18 cellular contexts compared by ENCODE assay signal in genomic region chr6:106056738-106057390, GRCh38. TPM values are rescaled to one million over a fixed set of nuclear protein-coding genes. Genes with fewer than 3 reads are reported as not detected.
DNase-seq lines count a peak whose midpoint lies in the region; ATAC-seq, FAIRE-seq and TF ChIP-seq lines count a peak whose summit lies in the region.
"Had no signal": no experiment of that assay in that cellular context is flagged by ENCODE, and none has a peak within 500 bp of the region (broad histone marks: within the 10 kb centered on the region; RNA-seq: fewer than 3 reads in every experiment).

No MANE protein-coding gene starts in this region.

- peak overlapping the region; percentile 43 for H3K4me3 Mint-ChIP-seq in activated naive CD4-positive, alpha-beta T cell treated with anti-CD3 and anti-CD28 coated beads, Interleukin-2, amount 50 U/mL, for 24 hours
- H3K4me3 Mint-ChIP-seq in effector memory CD8-positive, alpha-beta T cell = peak overlapping the region; percentile 3 to 39
- no peak overlapping the region for H3K4me3 Mint-ChIP-seq in CD14-positive monocyte
- H3K4me3 Mint-ChIP-seq: B cell, neural crest cell, type B pancreatic cell had no signal

- no peak for ATAC-seq in effector memory CD8-positive, alpha-beta T cell (replicated peaks)
- ATAC-seq in GM21526 (IDR thresholded peaks at IDR 0.05; ENCODE audit: low FRiP score, unreplicated experiment) = no peak

- H3K9me3 Mint-ChIP-seq in activated naive CD4-positive, alpha-beta T cell treated with anti-CD3 and anti-CD28 coated beads, Interleukin-2, amount 50 U/mL, for 24 hours = no peaks in the 10 kb centered on the region
- H3K9me3 Mint-ChIP-seq in effector memory CD8-positive, alpha-beta T cell = no peaks in the 10 kb centered on the region
- H3K9me3 Mint-ChIP-seq in CD14-positive monocyte = no peaks in the 10 kb centered on the region
- H3K9me3 Mint-ChIP-seq: neural crest cell, type B pancreatic cell had no signal

- intact Hi-C loops in CD14-positive monocyte (cut with micrococcal nuclease) = no loop called here

- no peaks in the 10 kb centered on the region for H3K36me3 Mint-ChIP-seq in activated naive CD4-positive, alpha-beta T cell treated with anti-CD3 and anti-CD28 coated beads, Interleukin-2, amount 50 U/mL, for 24 hours
- H3K36me3 Mint-ChIP-seq in effector memory CD8-positive, alpha-beta T cell (ENCODE audit: insufficient read depth) = no peaks in the 10 kb centered on the region
- H3K36me3 Mint-ChIP-seq in CD14-positive monocyte = no peaks in the 10 kb centered on the region
- H3K36me3 Mint-ChIP-seq: type B pancreatic cell had no signal

- no peak for TF ChIP-seq CTCF in CD14-positive monocyte (IDR thresholded peaks at IDR 0.05)

- DNase-seq in activated naive CD4-positive, alpha-beta T cell (lab: John Stamatoyannopoulos, UW) = no peak
- DNase-seq in NCI-H2029 treated with DMSO at 0.1 percent for 48 hours (lab: John Stamatoyannopoulos, UW) = peak; percentile 41
- no peak for DNase-seq in effector memory CD8-positive, alpha-beta T cell
- no peak for DNase-seq in cerebellar cortex (ENCODE audit: low spot score)
- DNase-seq in CD14-positive monocyte (ENCODE audit: low spot score) = no peak
- no peak for DNase-seq in urothelium cell line (ENCODE audit: low spot score)
- DNase-seq: activated CD4-positive, alpha-beta T cell treated with anti-CD3 and anti-CD28 coated beads, Interleukin-2, amount 50 U/mL, for 1 hour; EL; GM23248; NCI-H446; Peyer's patch had no signal

- peaks cover 23% of the 10 kb centered on the region for H3K4me1 Mint-ChIP-seq in activated naive CD4-positive, alpha-beta T cell treated with anti-CD3 and anti-CD28 coated beads, Interleukin-2, amount 50 U/mL, for 24 hours
- H3K4me1 Mint-ChIP-seq in effector memory CD8-positive, alpha-beta T cell (ENCODE audit: low read depth in 2 of 2) = peaks cover 9 to 14% of the 10 kb centered on the region in 2 donors
- H3K4me1 Mint-ChIP-seq in CD14-positive monocyte = no peaks in the 10 kb centered on the region
- H3K4me1 Mint-ChIP-seq: B cell had no signal

- no peak overlapping the region for H3K27ac Mint-ChIP-seq in activated naive CD4-positive, alpha-beta T cell treated with anti-CD3 and anti-CD28 coated beads, Interleukin-2, amount 50 U/mL, for 24 hours
- H3K27ac Mint-ChIP-seq in effector memory CD8-positive, alpha-beta T cell = no peak overlapping the region
- H3K27ac Mint-ChIP-seq in CD14-positive monocyte = no peak overlapping the region
- H3K27ac Mint-ChIP-seq: B cell, type B pancreatic cell had no signal

- no peak for FAIRE-seq in urothelium cell line (lab: Jason Lieb, UNC)
- FAIRE-seq: colon, HTR-8/SVneo had no signal

- no peaks in the 10 kb centered on the region for H3K27me3 Mint-ChIP-seq in activated naive CD4-positive, alpha-beta T cell treated with anti-CD3 and anti-CD28 coated beads, Interleukin-2, amount 50 U/mL, for 24 hours
- no peaks in the 10 kb centered on the region for H3K27me3 Mint-ChIP-seq in effector memory CD8-positive, alpha-beta T cell
- peaks cover 0 to 2% (median 0%) of the 10 kb centered on the region in 3 donors for H3K27me3 Mint-ChIP-seq in CD14-positive monocyte (ENCODE audit: low read depth in 3 of 3)

RNA-seq across cellular contexts. Expression of gene PRDM1, which starts 29.3 kb away (rescaled TPM):
- polyA plus RNA-seq in CD14-positive monocyte = 1 to 10 TPM; 1.8 to 5.2 TPM

Comparison
In these comparisons a context has a peak if more than half of its experiments do, and no peak if none do; other contexts are left out.
1. H3K4me3 Mint-ChIP-seq: peak in activated naive CD4-positive, alpha-beta T cell treated with anti-CD3 and anti-CD28 coated beads, Interleukin-2, amount 50 U/mL, for 24 hours (single experiment) and effector memory CD8-positive, alpha-beta T cell (2 of 2); none in CD14-positive monocyte (0 of 2).